Comparison of ENCODE assay signal across 8 cellular contexts in the genomic region with DNA sequence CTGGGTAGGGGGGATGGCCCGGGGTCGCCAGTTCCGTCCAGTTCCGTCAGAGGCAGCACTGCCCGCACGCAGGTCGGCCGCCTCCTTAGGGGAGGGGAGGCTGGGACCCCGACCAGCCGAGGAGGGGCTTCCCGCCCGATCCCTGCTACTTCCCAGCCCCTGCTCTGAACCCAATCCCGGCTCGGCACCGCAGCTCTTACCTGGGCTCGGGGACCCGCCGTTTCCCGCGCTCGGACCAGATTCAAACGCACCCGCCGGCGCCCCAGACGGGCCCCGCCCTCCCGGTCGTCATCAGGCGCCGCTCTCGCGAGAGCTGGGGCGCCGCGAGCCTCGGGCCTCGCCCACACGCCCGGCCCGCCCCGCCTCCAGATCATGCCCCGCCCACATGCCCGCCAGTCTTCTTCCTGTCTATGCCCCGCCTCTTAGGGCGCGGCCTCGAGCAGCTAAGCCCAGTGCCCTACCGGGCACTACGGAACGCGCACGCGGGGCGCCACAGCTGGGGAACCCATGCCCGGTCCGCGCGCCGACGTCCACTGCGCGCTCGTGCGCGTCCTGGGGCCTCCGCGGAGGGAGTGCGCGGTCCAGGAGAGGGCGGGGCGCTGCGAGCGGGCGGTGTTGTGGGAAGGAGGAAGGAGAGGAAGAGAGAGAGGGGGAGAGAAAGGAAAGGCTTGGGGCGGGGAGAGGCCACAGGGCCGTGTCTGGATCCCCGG. TPM values are rescaled to one million over a fixed set of nuclear protein-coding genes. Genes with fewer than 3 reads are reported as not detected.
A peak's percentile ranks its signal among the peaks of the same experiment; 100 is the strongest.
DNase-seq lines count a peak whose midpoint lies in the region; ATAC-seq lines count a peak whose summit lies in the region.

A gene with protein sequence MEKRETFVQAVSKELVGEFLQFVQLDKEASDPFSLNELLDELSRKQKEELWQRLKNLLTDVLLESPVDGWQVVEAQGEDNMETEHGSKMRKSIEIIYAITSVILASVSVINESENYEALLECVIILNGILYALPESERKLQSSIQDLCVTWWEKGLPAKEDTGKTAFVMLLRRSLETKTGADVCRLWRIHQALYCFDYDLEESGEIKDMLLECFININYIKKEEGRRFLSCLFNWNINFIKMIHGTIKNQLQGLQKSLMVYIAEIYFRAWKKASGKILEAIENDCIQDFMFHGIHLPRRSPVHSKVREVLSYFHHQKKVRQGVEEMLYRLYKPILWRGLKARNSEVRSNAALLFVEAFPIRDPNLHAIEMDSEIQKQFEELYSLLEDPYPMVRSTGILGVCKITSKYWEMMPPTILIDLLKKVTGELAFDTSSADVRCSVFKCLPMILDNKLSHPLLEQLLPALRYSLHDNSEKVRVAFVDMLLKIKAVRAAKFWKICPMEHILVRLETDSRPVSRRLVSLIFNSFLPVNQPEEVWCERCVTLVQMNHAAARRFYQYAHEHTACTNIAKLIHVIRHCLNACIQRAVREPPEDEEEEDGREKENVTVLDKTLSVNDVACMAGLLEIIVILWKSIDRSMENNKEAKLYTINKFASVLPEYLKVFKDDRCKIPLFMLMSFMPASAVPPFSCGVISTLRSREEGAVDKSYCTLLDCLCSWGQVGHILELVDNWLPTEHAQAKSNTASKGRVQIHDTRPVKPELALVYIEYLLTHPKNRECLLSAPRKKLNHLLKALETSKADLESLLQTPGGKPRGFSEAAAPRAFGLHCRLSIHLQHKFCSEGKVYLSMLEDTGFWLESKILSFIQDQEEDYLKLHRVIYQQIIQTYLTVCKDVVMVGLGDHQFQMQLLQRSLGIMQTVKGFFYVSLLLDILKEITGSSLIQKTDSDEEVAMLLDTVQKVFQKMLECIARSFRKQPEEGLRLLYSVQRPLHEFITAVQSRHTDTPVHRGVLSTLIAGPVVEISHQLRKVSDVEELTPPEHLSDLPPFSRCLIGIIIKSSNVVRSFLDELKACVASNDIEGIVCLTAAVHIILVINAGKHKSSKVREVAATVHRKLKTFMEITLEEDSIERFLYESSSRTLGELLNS (minus strand): TSS at position 281 of the 710 bp plus-strand sequence. CDS start 2,905 bp downstream, outside the sequence.

- H3K4me3 Mint-ChIP-seq in activated CD4-positive, alpha-beta T cell treated with anti-CD3 and anti-CD28 coated beads, Interleukin-2, amount 10 ng/mL, durations not matched to agents 7 days and 5 days = peak within 1 kb of the TSS; percentile 89

- peak within 1 kb of the TSS; percentile 84 to 99 (median 96) for H3K27ac ChIP-seq in BLaER1 treated with 17β-estradiol and CSF1 and Interleukin-3, amounts not matched to agents 10 nM and 100 nM

- H3K36me3 ChIP-seq in BLaER1 treated with 17β-estradiol and CSF1 and Interleukin-3, amounts not matched to agents 10 nM and 100 nM = peaks cover 12 to 49% (median 39%) of the 10 kb centered on the region in 11 experiments; a peak in 21 of 22 replicates

- ATAC-seq in GM19324 (IDR thresholded peaks at IDR 0.05; ENCODE audit: low FRiP score, unreplicated experiment) (peak; percentile 99), HG03469 (IDR thresholded peaks at IDR 0.05; ENCODE audit: unreplicated experiment) (peak; percentile 99), left lobe of liver (peak; percentile 98)

- H3K9me3 Mint-ChIP-seq in activated CD4-positive, alpha-beta T cell treated with anti-CD3 and anti-CD28 coated beads, Interleukin-2, amount 10 ng/mL, durations not matched to agents 7 days and 5 days = peaks cover 9% of the 10 kb centered on the region

- H3K9me3 ChIP-seq in BLaER1 treated with 17β-estradiol and CSF1 and Interleukin-3, amounts not matched to agents 10 nM and 100 nM (replicated peaks in 1 of 11) = peaks cover 25 to 33% (median 30%) of the 10 kb centered on the region in 11 experiments

- DNase-seq in NCI-H526 treated with DMSO at 0.1 percent for 48 hours (lab: John Stamatoyannopoulos, UW) (peak; percentile 98), cortex of kidney (lab: John Stamatoyannopoulos, UW) (peak; percentile 76), left lobe of liver (ENCODE audit: low spot score) (peak; percentile 99)
- DNase-seq in activated CD4-positive, alpha-beta T cell treated with anti-CD3 and anti-CD28 coated beads, Interleukin-2, amount 10 ng/mL, durations not matched to agents 7 days and 5 days = peak; percentile 97
- DNase-seq in stimulated activated CD4-positive, alpha-beta T cell treated with anti-CD3 and anti-CD28 coated beads, Interleukin-2, amount 100 ng/mL, for 4 hours (ENCODE audit: low read depth) = peak; percentile 96

- H3K4me2 ChIP-seq in BLaER1 treated with 17β-estradiol and CSF1 and Interleukin-3, amounts not matched to agents 10 nM and 100 nM = peak within 1 kb of the TSS; percentile 91 to 99 (median 97)

- H3K4me1 Mint-ChIP-seq in activated CD4-positive, alpha-beta T cell treated with anti-CD3 and anti-CD28 coated beads, Interleukin-2, amount 10 ng/mL, durations not matched to agents 7 days and 5 days = peaks cover 46% of the 10 kb centered on the region

- H3K27ac Mint-ChIP-seq in activated CD4-positive, alpha-beta T cell treated with anti-CD3 and anti-CD28 coated beads, Interleukin-2, amount 10 ng/mL, durations not matched to agents 7 days and 5 days = peak within 1 kb of the TSS; percentile 92

- peak within 1 kb of the TSS; percentile 91 to 99 (median 97) for H3K9ac ChIP-seq in BLaER1 treated with 17β-estradiol and CSF1 and Interleukin-3, amounts not matched to agents 10 nM and 100 nM

- H3K27me3 ChIP-seq in BLaER1 treated with 17β-estradiol and CSF1 and Interleukin-3, amounts not matched to agents 10 nM and 100 nM = no peaks in the 10 kb centered on the region

- peaks cover 53% of the 10 kb centered on the region for H3K36me3 Mint-ChIP-seq in activated CD4-positive, alpha-beta T cell treated with anti-CD3 and anti-CD28 coated beads, Interleukin-2, amount 10 ng/mL, durations not matched to agents 7 days and 5 days (ENCODE audit: low read depth)

- peaks cover 31 to 57% (median 43%) of the 10 kb centered on the region in 10 experiments for H3K4me1 ChIP-seq in BLaER1 treated with 17β-estradiol and CSF1 and Interleukin-3, amounts not matched to agents 10 nM and 100 nM

- CTCF ChIA-PET in activated CD4-positive, alpha-beta T cell treated with anti-CD3 and anti-CD28 coated beads, Interleukin-2, amount 10 ng/mL, durations not matched to agents 7 days and 5 days (lab: Charles Lee) = interaction anchor here (0.7 to 1.6 kb wide), 7 partner anchors 9 to 1567 kb away, joined by 3 to 6 read pairs (median 3); no protein-coding TSS in a partner anchor

- H3K27me3 Mint-ChIP-seq in activated CD4-positive, alpha-beta T cell treated with anti-CD3 and anti-CD28 coated beads, Interleukin-2, amount 10 ng/mL, durations not matched to agents 7 days and 5 days = no peaks in the 10 kb centered on the region

- peak within 1 kb of the TSS; percentile 73 to 99 (median 96) for H3K4me3 ChIP-seq in BLaER1 treated with 17β-estradiol and CSF1 and Interleukin-3, amounts not matched to agents 10 nM and 100 nM

- POLR2A ChIA-PET in activated CD4-positive, alpha-beta T cell treated with anti-CD3 and anti-CD28 coated beads, Interleukin-2, amount 10 ng/mL, durations not matched to agents 7 days and 5 days (lab: Charles Lee) = interaction anchor here (0.8 to 1.2 kb wide), 3 partner anchors 9 to 120 kb away, joined by 3 to 7 read pairs (median 4); no protein-coding TSS in a partner anchor

- H4K20me1 ChIP-seq in BLaER1 treated with 17β-estradiol and CSF1 and Interleukin-3, amounts not matched to agents 10 nM and 100 nM = peaks cover 0 to 13% (median 0%) of the 10 kb centered on the region in 11 experiments; a peak in 5 of 22 replicates

RNA-seq across cellular contexts. Expression of the gene that starts here (rescaled TPM):
- total RNA-seq in activated CD4-positive, alpha-beta T cell treated with anti-CD3 and anti-CD28 coated beads, Interleukin-2, amount 10 ng/mL, durations not matched to agents 7 days and 5 days = 100 to 1,000 TPM; 139 to 173 TPM
- total RNA-seq in left lobe of liver = 4.0 TPM

Comparison
In these comparisons a context has a peak if more than half of its experiments do, and no peak if none do; other contexts are left out.
1. Peak in every context shown above with its lines: DNase-seq, ATAC-seq, H3K4me3 ChIP-seq and H3K27ac ChIP-seq.
2. RNA of the gene that starts here (total RNA-seq): 139 to 173 TPM in activated CD4-positive, alpha-beta T cell treated with anti-CD3 and anti-CD28 coated beads, Interleukin-2, amount 10 ng/mL, durations not matched to agents 7 days and 5 days; 4.0 TPM in left lobe of liver (single experiment); every median in the first group is over 10 times any median in the second.